18 cellular contexts compared by ENCODE assay signal in the genomic region with DNA sequence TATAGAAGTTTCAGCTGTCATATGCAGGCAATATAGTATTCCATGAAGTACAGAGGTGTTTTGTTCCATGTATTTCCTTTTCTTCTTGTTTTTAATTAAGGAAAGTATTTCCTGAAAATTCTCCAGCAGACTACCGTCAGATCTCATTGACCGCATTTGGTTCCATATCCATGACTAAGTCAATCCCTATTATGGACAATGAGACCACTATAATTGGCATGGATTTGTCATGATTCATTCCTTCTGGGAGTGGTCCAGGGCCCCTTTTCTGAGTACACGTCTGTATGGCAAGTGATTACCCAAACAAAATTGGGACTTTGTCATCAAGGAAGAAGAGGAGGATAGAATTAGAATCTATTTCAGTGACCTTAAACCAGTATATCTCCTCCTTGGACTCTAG.
"Had no signal": no experiment of that assay in that cellular context is flagged by ENCODE, and none has a peak within 500 bp of the region (broad histone marks: within the 10 kb centered on the region; RNA-seq: fewer than 3 reads in every experiment).

No MANE protein-coding gene starts in this region.

- H3K27ac ChIP-seq: gastrocnemius medialis, heart right ventricle, sigmoid colon, tibial artery, upper lobe of left lung, uterus had no signal

- H3K4me1 ChIP-seq: gastrocnemius medialis, sigmoid colon, upper lobe of left lung had no signal

- H3K9me3 ChIP-seq: gastrocnemius medialis, sigmoid colon, tibial artery, upper lobe of left lung, uterus had no signal

- H3K27ac Mint-ChIP-seq: dendritic cell treated with granulocyte-macrophage colony-stimulating factor and Interleukin-4, amounts not matched to agents 40 ng/mL and 50 ng/mL, for 4 days; effector memory CD8-positive, alpha-beta T cell; mesothelial cell of epicardium; natural killer cell had no signal

- ATAC-seq: effector memory CD8-positive, alpha-beta T cell; gastrocnemius medialis; heart right ventricle; left lobe of liver; natural killer cell; stimulated activated naive CD8-positive, alpha-beta T cell treated with anti-CD3 and anti-CD28 coated beads, Interleukin-15, Interleukin-2, amounts not matched to agents 100 U/mL and 50 U/mL, for 24 hours had no signal

- H3K36me3 ChIP-seq: gastrocnemius medialis, heart right ventricle, sigmoid colon, tibial artery, upper lobe of left lung, uterus had no signal

- FAIRE-seq: colon, small intestine had no signal

- H3K27me3 ChIP-seq: gastrocnemius medialis, heart right ventricle, sigmoid colon, tibial artery, upper lobe of left lung, uterus had no signal

- H3K9me3 Mint-ChIP-seq: dendritic cell treated with granulocyte-macrophage colony-stimulating factor and Interleukin-4, amounts not matched to agents 40 ng/mL and 50 ng/mL, for 4 days; effector memory CD8-positive, alpha-beta T cell; mesothelial cell of epicardium; natural killer cell had no signal

- DNase-seq: effector memory CD8-positive, alpha-beta T cell; gastrocnemius medialis; heart right ventricle; islet precursor cell; natural killer cell; posterior cingulate gyrus; sigmoid colon; small intestine; stimulated activated CD4-positive, alpha-beta T cell treated with anti-CD3 and anti-CD28 coated beads, Interleukin-2, amount 100 ng/mL, for 48 hours; stimulated activated naive CD8-positive, alpha-beta T cell treated with anti-CD3 and anti-CD28 coated beads, Interleukin-15, Interleukin-2, amounts not matched to agents 100 U/mL and 50 U/mL, for 24 hours; tibial artery; upper lobe of left lung; uterus had no signal

- H3K4me1 Mint-ChIP-seq: mesothelial cell of epicardium, natural killer cell had no signal

- H3K4me3 Mint-ChIP-seq: dendritic cell treated with granulocyte-macrophage colony-stimulating factor and Interleukin-4, amounts not matched to agents 40 ng/mL and 50 ng/mL, for 4 days; effector memory CD8-positive, alpha-beta T cell; mesothelial cell of epicardium; natural killer cell; neural crest cell had no signal

- H3K4me3 ChIP-seq: gastrocnemius medialis, heart right ventricle, sigmoid colon, tibial artery, upper lobe of left lung, uterus had no signal
